In genomic region chr11:9577551-9577950, GRCh38 we compare ENCODE assay signal across 8 cellular contexts. TPM values are rescaled to one million over a fixed set of nuclear protein-coding genes. Genes with fewer than 3 reads are reported as not detected.
A peak's percentile ranks its signal among the peaks of the same experiment; 100 is the strongest.
DNase-seq lines count a peak whose midpoint lies in the region; ATAC-seq and TF ChIP-seq lines count a peak whose summit lies in the region.

No MANE protein-coding gene starts in this region.

- H3K4me1 ChIP-seq in tibial artery = peaks cover 0 to 25% (median 6%) of the 10 kb centered on the region in 4 donors

- ATAC-seq in activated naive CD4-positive, alpha-beta T cell treated with anti-CD3 and anti-CD28 coated beads, Interleukin-2, amount 50 U/mL, for 72 hours = no peak
- ATAC-seq in HG03108 (IDR thresholded peaks at IDR 0.05; ENCODE audit: unreplicated experiment) = no peak
- no peak for ATAC-seq in GM21360 (IDR thresholded peaks at IDR 0.05; ENCODE audit: unreplicated experiment)

- in situ Hi-C loops in GM13977 (cut with MboI; ENCODE audit: low pct_unique_long_range_greater_than_20kb, low sequenced_read_pairs, unreplicated experiment) = no loop called here

- H3K9me3 Mint-ChIP-seq in activated naive CD4-positive, alpha-beta T cell treated with anti-CD3 and anti-CD28 coated beads for 36 hours = no peaks in the 10 kb centered on the region
- no peaks in the 10 kb centered on the region for H3K9me3 Mint-ChIP-seq in activated naive CD4-positive, alpha-beta T cell treated with anti-CD3 and anti-CD28 coated beads, Interleukin-2, amount 50 U/mL, for 72 hours
- no peaks in the 10 kb centered on the region for H3K9me3 Mint-ChIP-seq in activated T-helper 1 cell treated with anti-CD3 and anti-CD28 coated beads, Interleukin-12 subunit alpha, Interleukin-12 subunit beta, Interleukin-2, Interleukin-4 antibody, amounts not matched to agents 30 ng/mL and 10 ng/mL and 1 ng/mL, durations not matched to agents 14 hours and 24 hours and 36 hours

- H3K27ac Mint-ChIP-seq in activated naive CD4-positive, alpha-beta T cell treated with anti-CD3 and anti-CD28 coated beads for 36 hours = no peak overlapping the region
- peak overlapping the region in 1 of 2 donors; percentile 1 for H3K27ac Mint-ChIP-seq in activated naive CD4-positive, alpha-beta T cell treated with anti-CD3 and anti-CD28 coated beads, Interleukin-2, amount 50 U/mL, for 72 hours
- H3K27ac Mint-ChIP-seq in activated T-helper 1 cell treated with anti-CD3 and anti-CD28 coated beads, Interleukin-12 subunit alpha, Interleukin-12 subunit beta, Interleukin-2, Interleukin-4 antibody, amounts not matched to agents 30 ng/mL and 10 ng/mL and 1 ng/mL, durations not matched to agents 14 hours and 24 hours and 36 hours = peak overlapping the region; percentile 36

- peaks cover 28% of the 10 kb centered on the region for H3K4me1 Mint-ChIP-seq in activated naive CD4-positive, alpha-beta T cell treated with anti-CD3 and anti-CD28 coated beads for 36 hours (ENCODE audit: low read depth)
- peaks cover 65% of the 10 kb centered on the region for H3K4me1 Mint-ChIP-seq in activated T-helper 1 cell treated with anti-CD3 and anti-CD28 coated beads, Interleukin-12 subunit alpha, Interleukin-12 subunit beta, Interleukin-2, Interleukin-4 antibody, amounts not matched to agents 30 ng/mL and 10 ng/mL and 1 ng/mL, durations not matched to agents 14 hours and 24 hours and 36 hours (ENCODE audit: low read depth)

- H3K36me3 ChIP-seq in tibial artery = peaks cover 13 to 21% (median 13%) of the 10 kb centered on the region in 3 donors

- peak overlapping the region; percentile 96 to 98 for H3K27ac ChIP-seq in tibial artery

- intact Hi-C loops in activated naive CD4-positive, alpha-beta T cell treated with anti-CD3 and anti-CD28 coated beads for 36 hours (cut with micrococcal nuclease) = loop anchor here (10.0 kb wide), 1 partner anchor 877 kb away; the partner anchor contains the start of gene AMPD3
- intact Hi-C loops in activated T-helper 1 cell treated with anti-CD3 and anti-CD28 coated beads, Interleukin-12 subunit alpha, Interleukin-12 subunit beta, Interleukin-2, Interleukin-4 antibody, amounts not matched to agents 30 ng/mL and 10 ng/mL and 1 ng/mL, durations not matched to agents 14 hours and 24 hours and 36 hours (cut with micrococcal nuclease) = loop anchor here (5.0 to 10.0 kb wide), 3 partner anchors 893 to 1227 kb away; partner anchors contain the start of genes CTR9, EIF4G2, RPL27A and TRIM66
- intact Hi-C loops in tibial artery (cut with DNase I; ENCODE audit: low total_unique reads) = loop anchor here (5.0 kb wide), 1 partner anchor 35 kb away; no protein-coding TSS in a partner anchor

- CTCF ChIA-PET in activated naive CD4-positive, alpha-beta T cell treated with anti-CD3 and anti-CD28 coated beads for 36 hours (lab: Charles Lee) = interaction anchor here (0.5 to 1.8 kb wide), 5 partner anchors 11 to 129 kb away, joined by 4 to 7 read pairs (median 6); no protein-coding TSS in a partner anchor

- DNase-seq in activated naive CD4-positive, alpha-beta T cell treated with anti-CD3 and anti-CD28 coated beads for 36 hours = no peak
- DNase-seq in activated naive CD4-positive, alpha-beta T cell treated with anti-CD3 and anti-CD28 coated beads, Interleukin-2, amount 50 U/mL, for 72 hours (ENCODE audit: low spot score in 2 of 2) = no peak
- no peak for DNase-seq in activated T-helper 1 cell treated with anti-CD3 and anti-CD28 coated beads, Interleukin-12 subunit alpha, Interleukin-12 subunit beta, Interleukin-2, Interleukin-4 antibody, amounts not matched to agents 30 ng/mL and 10 ng/mL and 1 ng/mL, durations not matched to agents 14 hours and 24 hours and 36 hours (ENCODE audit: low spot score)
- peak; percentile 42 for DNase-seq in iris pigment epithelial cell (ENCODE audit: low read depth)
- DNase-seq in tibial artery = no peak
- no peak for DNase-seq in GM13977 (ENCODE audit: low spot score)

- H3K4me3 Mint-ChIP-seq in activated naive CD4-positive, alpha-beta T cell treated with anti-CD3 and anti-CD28 coated beads for 36 hours = peak overlapping the region; percentile 10
- H3K4me3 Mint-ChIP-seq in activated T-helper 1 cell treated with anti-CD3 and anti-CD28 coated beads, Interleukin-12 subunit alpha, Interleukin-12 subunit beta, Interleukin-2, Interleukin-4 antibody, amounts not matched to agents 30 ng/mL and 10 ng/mL and 1 ng/mL, durations not matched to agents 14 hours and 24 hours and 36 hours = peak overlapping the region; percentile 93

- H3K27me3 Mint-ChIP-seq in activated naive CD4-positive, alpha-beta T cell treated with anti-CD3 and anti-CD28 coated beads for 36 hours (ENCODE audit: low read depth) = peaks cover 8% of the 10 kb centered on the region
- H3K27me3 Mint-ChIP-seq in activated T-helper 1 cell treated with anti-CD3 and anti-CD28 coated beads, Interleukin-12 subunit alpha, Interleukin-12 subunit beta, Interleukin-2, Interleukin-4 antibody, amounts not matched to agents 30 ng/mL and 10 ng/mL and 1 ng/mL, durations not matched to agents 14 hours and 24 hours and 36 hours (ENCODE audit: insufficient read depth) = no peaks in the 10 kb centered on the region

- no peaks in the 10 kb centered on the region for H3K9me3 ChIP-seq in tibial artery

- TF ChIP-seq CTCF in tibial artery (IDR thresholded peaks at IDR 0.05) = no peak
- no peak for TF ChIP-seq CTCF in GM13977 (IDR thresholded peaks at IDR 0.05; ENCODE audit: extremely low read depth, insufficient read depth, missing control alignments)

- peak overlapping the region; percentile 81 to 89 for H3K4me3 ChIP-seq in tibial artery

- no peaks in the 10 kb centered on the region for H3K27me3 ChIP-seq in tibial artery

- H3K36me3 Mint-ChIP-seq in activated naive CD4-positive, alpha-beta T cell treated with anti-CD3 and anti-CD28 coated beads for 36 hours (ENCODE audit: low read depth) = peaks cover 72% of the 10 kb centered on the region
- peaks cover 53 to 71% of the 10 kb centered on the region in 2 donors for H3K36me3 Mint-ChIP-seq in activated naive CD4-positive, alpha-beta T cell treated with anti-CD3 and anti-CD28 coated beads, Interleukin-2, amount 50 U/mL, for 72 hours
- peaks cover 60% of the 10 kb centered on the region for H3K36me3 Mint-ChIP-seq in activated T-helper 1 cell treated with anti-CD3 and anti-CD28 coated beads, Interleukin-12 subunit alpha, Interleukin-12 subunit beta, Interleukin-2, Interleukin-4 antibody, amounts not matched to agents 30 ng/mL and 10 ng/mL and 1 ng/mL, durations not matched to agents 14 hours and 24 hours and 36 hours (ENCODE audit: low read depth)

RNA-seq across cellular contexts. Expression of gene WEE1, which starts 4.1 kb away (rescaled TPM):
- 10 to 100 TPM; 41.8 to 46.6 TPM for total RNA-seq in activated naive CD4-positive, alpha-beta T cell treated with anti-CD3 and anti-CD28 coated beads for 36 hours
- 10 to 100 TPM; 39.8 to 52.3 TPM for total RNA-seq in activated naive CD4-positive, alpha-beta T cell treated with anti-CD3 and anti-CD28 coated beads, Interleukin-2, amount 50 U/mL, for 72 hours
- total RNA-seq in activated T-helper 1 cell treated with anti-CD3 and anti-CD28 coated beads, Interleukin-12 subunit alpha, Interleukin-12 subunit beta, Interleukin-2, Interleukin-4 antibody, amounts not matched to agents 30 ng/mL and 10 ng/mL and 1 ng/mL, durations not matched to agents 14 hours and 24 hours and 36 hours = 51.4 and 54.2 TPM in 2 replicates
